ENCODE assay signal across 22 cellular contexts in genomic region chr5:534743-535671, GRCh38. TPM values are rescaled to one million over a fixed set of nuclear protein-coding genes. Genes with fewer than 3 reads are reported as not detected.
A peak's percentile ranks its signal among the peaks of the same experiment; 100 is the strongest.
DNase-seq lines count a peak whose midpoint lies in the region; ATAC-seq, FAIRE-seq and TF ChIP-seq lines count a peak whose summit lies in the region.
"Had no signal": no experiment of that assay in that cellular context is flagged by ENCODE, and none has a peak within 500 bp of the region (broad histone marks: within the 10 kb centered on the region; RNA-seq: fewer than 3 reads in every experiment).

No MANE protein-coding gene starts in this region.

- H3K9ac ChIP-seq in kidney (ENCODE audit: low read length in 2 of 2) = no peak overlapping the region

- DNase-seq in Right ventricle myocardium inferior (ENCODE audit: missing footprints) = peak; percentile 50
- no peak for DNase-seq in right atrium auricular region (ENCODE audit: low spot score)
- DNase-seq in RWPE2 (ENCODE audit: low spot score) = peak; percentile 60
- DNase-seq in kidney = peak; percentile 69
- DNase-seq in spleen = peak; percentile 71
- no peak for DNase-seq in breast epithelium (ENCODE audit: low spot score in 2 of 2)
- DNase-seq in stimulated activated CD4-positive, alpha-beta T cell treated with anti-CD3 and anti-CD28 coated beads, Interleukin-2, amount 100 ng/mL, for 48 hours = no peak
- DNase-seq in SW 1271 (lab: John Stamatoyannopoulos, UW) = no peak
- DNase-seq: DMS 273 treated with DMSO at 0.1 percent for 48 hours, GDM1, Karpas-422, MG63, NCI-H1694, NCI-H2107, NCI-H226, NCI-H524 treated with DMSO at 0.1 percent for 48 hours, SHP77 treated with DMSO at 0.1 percent for 48 hours had no signal

- H3K27ac ChIP-seq in right atrium auricular region (no peak overlapping the region), RWPE2 (ENCODE audit: poor library complexity, severe bottlenecking) (no peak overlapping the region), kidney (ENCODE audit: low read depth in 2 of 2, low read length in 2 of 2) (no peak overlapping the region), spleen (no peak overlapping the region), breast epithelium (no peak overlapping the region)
- H3K27ac ChIP-seq: A549, C4-2B, Peyer's patch had no signal

- H3K36me3 ChIP-seq in right atrium auricular region (no peaks in the 10 kb centered on the region), RWPE2 (ENCODE audit: low read depth) (no peaks in the 10 kb centered on the region), kidney (ENCODE audit: control insufficient read depth in 1 of 2, insufficient read depth in 2 of 2, low read length in 2 of 2) (no peaks in the 10 kb centered on the region), spleen (no peaks in the 10 kb centered on the region), breast epithelium (no peaks in the 10 kb centered on the region)
- H3K36me3 ChIP-seq: MG63, Peyer's patch had no signal

- WGBS in spleen, 5 donors = 83 to 89% (median 87%) methylated on average over 28 to 41 of the region's 41 CpGs

- H3K27me3 ChIP-seq in right atrium auricular region (peaks cover 0 to 6% of the 10 kb centered on the region in 2 donors), RWPE2 (ENCODE audit: insufficient read depth, poor library complexity, severe bottlenecking) (peaks cover 61% of the 10 kb centered on the region), spleen (replicated peaks in 1 of 7) (peaks cover 0 to 95% (median 68%) of the 10 kb centered on the region in 7 donors), breast epithelium (peaks cover 3 to 86% of the 10 kb centered on the region in 2 donors)

- ATAC-seq in Right ventricle myocardium inferior (no peak), RWPE2 (ENCODE audit: low read depth) (no peak)
- ATAC-seq: A549 had no signal

- H3K9me3 ChIP-seq in right atrium auricular region (no peaks in the 10 kb centered on the region), RWPE2 (ENCODE audit: severe bottlenecking) (no peaks in the 10 kb centered on the region), kidney (ENCODE audit: control insufficient read depth in 1 of 2, low read length in 2 of 2) (no peaks in the 10 kb centered on the region), spleen (no peaks in the 10 kb centered on the region), breast epithelium (no peaks in the 10 kb centered on the region)
- H3K9me3 ChIP-seq: A549, MG63, Peyer's patch had no signal

- TF ChIP-seq CTCF in right atrium auricular region (IDR thresholded peaks at IDR 0.05) (no peak), RWPE2 (IDR thresholded peaks at IDR 0.05; ENCODE audit: poor library complexity, severe bottlenecking) (no peak), kidney (IDR thresholded peaks at IDR 0.05; ENCODE audit: borderline replicate concordance, extremely low read depth, insufficient read depth) (no peak), spleen (IDR thresholded peaks at IDR 0.05 in 8 of 11, conservative IDR thresholded peaks at IDR 0.05 in 3 of 11) (no peak), breast epithelium (IDR thresholded peaks at IDR 0.05) (no peak)

- no peak for FAIRE-seq in kidney (lab: Jason Lieb, UNC)
- FAIRE-seq: A549, GM12891, GM18507 had no signal

- TF ChIP-seq POLR2A in spleen (IDR thresholded peaks at IDR 0.05) = no peak
- no peak for TF ChIP-seq POLR2A in breast epithelium (IDR thresholded peaks at IDR 0.05)

- no peaks in the 10 kb centered on the region for H3K4me1 ChIP-seq in right atrium auricular region
- H3K4me1 ChIP-seq in RWPE2 (ENCODE audit: insufficient read depth, poor library complexity, severe bottlenecking) = no peaks in the 10 kb centered on the region
- no peaks in the 10 kb centered on the region for H3K4me1 ChIP-seq in kidney (ENCODE audit: control insufficient read depth in 1 of 2, insufficient read depth in 1 of 2, low read depth in 1 of 2, low read length in 2 of 2)
- peaks cover 13 to 29% (median 18%) of the 10 kb centered on the region in 6 donors for H3K4me1 ChIP-seq in spleen
- H3K4me1 ChIP-seq in breast epithelium = no peaks in the 10 kb centered on the region

- intact Hi-C loops in Right ventricle myocardium inferior (cut with DNase I) = no loop called here
- intact Hi-C loops in kidney (cut with DNase I) = no loop called here
- intact Hi-C loops in spleen (cut with DNase I; ENCODE audit: low total_unique reads) = no loop called here
- intact Hi-C loops in breast epithelium (cut with DNase I; ENCODE audit: low total_unique reads) = no loop called here

- H3K4me3 ChIP-seq in right atrium auricular region (no peak overlapping the region), RWPE2 (ENCODE audit: severe bottlenecking) (no peak overlapping the region), kidney (ENCODE audit: low read length in 2 of 2) (no peak overlapping the region), spleen (no peak overlapping the region), breast epithelium (no peak overlapping the region)
- H3K4me3 ChIP-seq: A549, MG63, Peyer's patch had no signal

RNA-seq across cellular contexts. Expression of gene SLC9A3, which starts 10.8 kb away (rescaled TPM):
- total RNA-seq in Right ventricle myocardium inferior = 1.1 TPM
- total RNA-seq in right atrium auricular region = 1 to 10 TPM; 1.8 to 2.3 TPM
- 10.5 TPM for total RNA-seq in kidney
- polyA plus RNA-seq in kidney (ENCODE audit: insufficient read depth, low read depth, low replicate concordance) = 36.9 TPM
- total RNA-seq in spleen = 1 to 10 TPM; 1.0 to 3.2 (median 1.3) TPM
- polyA plus RNA-seq in spleen = 1 to 10 TPM; 1.5 to 1.8 (median 1.5) TPM
- 1 to 10 TPM; 1.1 to 5.6 (median 2.3) TPM for total RNA-seq in breast epithelium

Comparison
In these comparisons a context has a peak if more than half of its experiments do, and no peak if none do; other contexts are left out.
1. DNase-seq: peak in Right ventricle myocardium inferior (single experiment), RWPE2 (single experiment), kidney (single experiment) and spleen (single experiment); none in right atrium auricular region (single experiment), breast epithelium (0 of 2), stimulated activated CD4-positive, alpha-beta T cell treated with anti-CD3 and anti-CD28 coated beads, Interleukin-2, amount 100 ng/mL, for 48 hours (0 of 2) and SW 1271 (0 of 2).